Comparison of ENCODE assay signal across 11 cellular contexts in genomic region chr12:9130244-9130643, GRCh38. TPM values are rescaled to one million over a fixed set of nuclear protein-coding genes. Genes with fewer than 3 reads are reported as not detected.
"Had no signal": no experiment of that assay in that cellular context is flagged by ENCODE, and none has a peak within 500 bp of the region (broad histone marks: within the 10 kb centered on the region; RNA-seq: fewer than 3 reads in every experiment).

No MANE protein-coding gene starts in this region.

- H3K4me3 ChIP-seq: GM23248, GM23338, HAP-1 had no signal

- H3K9ac ChIP-seq: GM23248 had no signal

- DNase-seq: GM23248, GOT3, H7, H9, HCEC 1CT, HFFc6 had no signal

- H3K27ac ChIP-seq: GM23248 had no signal

- ATAC-seq: GM23338, HCT116 had no signal

- H3K4me1 ChIP-seq: HAP-1 had no signal

- H2AFZ ChIP-seq: GM23248, GM23338 had no signal

- H3K9me3 ChIP-seq: HAP-1 had no signal

- H3K36me3 ChIP-seq: HAP-1 had no signal

- H3K4me2 ChIP-seq: GM23338 had no signal

- FAIRE-seq: H1, H54 had no signal

RNA-seq across cellular contexts. Expression of gene A2M, which starts 14.5 kb away (rescaled TPM):
- total RNA-seq: GM23338, H1, H7 had no signal
